Comparison of ENCODE assay signal across 11 cellular contexts in the genomic region with DNA sequence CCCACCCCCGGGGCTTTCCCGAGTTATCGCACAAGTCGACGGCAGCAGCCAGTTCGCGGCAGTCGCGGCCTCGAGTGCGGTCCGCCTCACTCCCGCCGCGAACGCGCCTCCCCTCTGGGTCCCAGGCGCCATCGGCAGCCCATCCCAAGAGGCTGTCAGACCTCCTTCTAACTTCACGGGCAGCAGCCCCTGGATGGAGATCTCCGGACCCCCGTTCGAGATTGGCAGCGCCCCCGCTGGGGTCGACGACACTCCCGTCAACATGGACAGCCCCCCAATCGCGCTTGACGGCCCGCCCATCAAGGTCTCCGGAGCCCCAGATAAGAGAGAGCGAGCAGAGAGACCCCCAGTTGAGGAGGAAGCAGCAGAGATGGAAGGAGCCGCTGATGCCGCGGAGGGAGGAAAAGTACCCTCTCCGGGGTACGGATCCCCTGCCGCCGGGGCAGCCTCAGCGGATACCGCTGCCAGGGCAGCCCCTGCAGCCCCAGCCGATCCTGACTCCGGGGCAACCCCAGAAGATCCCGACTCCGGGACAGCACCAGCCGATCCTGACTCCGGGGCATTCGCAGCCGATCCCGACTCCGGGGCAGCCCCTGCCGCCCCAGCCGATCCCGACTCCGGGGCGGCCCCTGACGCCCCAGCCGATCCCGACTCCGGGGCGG. TPM values are rescaled to one million over a fixed set of nuclear protein-coding genes. Genes with fewer than 3 reads are reported as not detected.
DNase-seq lines count a peak whose midpoint lies in the region; ATAC-seq lines count a peak whose summit lies in the region.
"Had no signal": no experiment of that assay in that cellular context is flagged by ENCODE, and none has a peak within 500 bp of the region (broad histone marks: within the 10 kb centered on the region; RNA-seq: fewer than 3 reads in every experiment).

No MANE protein-coding gene starts in this region.

- ATAC-seq in stimulated activated naive B cell treated with anti-CD40 and anti-IgM and Interleukin-4, amounts not matched to agents 10 μg/mL and 1 μg/mL and 100 μg/mL, for 72 hours (replicated peaks): no peak

- CTCF ChIA-PET in activated naive CD4-positive, alpha-beta T cell treated with anti-CD3 and anti-CD28 coated beads for 36 hours (lab: Charles Lee): interaction anchor here (1.9 kb wide), 2 partner anchors 30 to 373 kb away, joined by 5 to 6 read pairs; no protein-coding TSS in a partner anchor

- intact Hi-C loops in activated naive CD4-positive, alpha-beta T cell treated with anti-CD3 and anti-CD28 coated beads for 36 hours (cut with micrococcal nuclease): loop anchor here (5.0 kb wide), 2 partner anchors 372 to 617 kb away; no protein-coding TSS in a partner anchor
- intact Hi-C loops in activated T-helper 1 cell treated with anti-CD3 and anti-CD28 coated beads, Interleukin-12 subunit alpha, Interleukin-12 subunit beta, Interleukin-2, Interleukin-4 antibody, amounts not matched to agents 30 ng/mL and 10 ng/mL and 1 ng/mL, durations not matched to agents 14 hours and 24 hours and 36 hours (cut with micrococcal nuclease): no loop called here

- H3K4me1 Mint-ChIP-seq in activated naive CD4-positive, alpha-beta T cell treated with anti-CD3 and anti-CD28 coated beads for 36 hours (ENCODE audit: low read depth): peaks cover 15% of the 10 kb centered on the region
- peaks cover 19% of the 10 kb centered on the region for H3K4me1 Mint-ChIP-seq in activated T-helper 1 cell treated with anti-CD3 and anti-CD28 coated beads, Interleukin-12 subunit alpha, Interleukin-12 subunit beta, Interleukin-2, Interleukin-4 antibody, amounts not matched to agents 30 ng/mL and 10 ng/mL and 1 ng/mL, durations not matched to agents 14 hours and 24 hours and 36 hours (ENCODE audit: low read depth)
- H3K4me1 Mint-ChIP-seq in immature natural killer cell: peaks cover 11 to 16% of the 10 kb centered on the region in 2 donors
- H3K4me1 Mint-ChIP-seq in stimulated activated naive B cell treated with anti-CD40 and anti-IgM and Interleukin-4, amounts not matched to agents 10 μg/mL and 1 μg/mL and 100 μg/mL, for 72 hours: peaks cover 21 to 44% of the 10 kb centered on the region in 2 donors

- no peak for DNase-seq in activated naive CD4-positive, alpha-beta T cell treated with anti-CD3 and anti-CD28 coated beads for 36 hours
- no peak for DNase-seq in activated naive CD4-positive, alpha-beta T cell (lab: John Stamatoyannopoulos, UW)
- DNase-seq in activated T-helper 1 cell treated with anti-CD3 and anti-CD28 coated beads, Interleukin-12 subunit alpha, Interleukin-12 subunit beta, Interleukin-2, Interleukin-4 antibody, amounts not matched to agents 30 ng/mL and 10 ng/mL and 1 ng/mL, durations not matched to agents 14 hours and 24 hours and 36 hours (ENCODE audit: low spot score): no peak
- no peak for DNase-seq in immature natural killer cell
- no peak for DNase-seq in stimulated activated naive B cell treated with anti-CD40 and anti-IgM and Interleukin-4, amounts not matched to agents 10 μg/mL and 1 μg/mL and 100 μg/mL, for 72 hours
- DNase-seq in SHP77 (lab: John Stamatoyannopoulos, UW): no peak
- no peak for DNase-seq in NCI-H1048 (lab: John Stamatoyannopoulos, UW)
- DNase-seq in islet precursor cell: no peak
- DNase-seq: activated gamma-delta T cell, KBM-7, NCI-H2107 had no signal

- no peak overlapping the region for H3K27ac Mint-ChIP-seq in activated naive CD4-positive, alpha-beta T cell treated with anti-CD3 and anti-CD28 coated beads for 36 hours
- H3K27ac Mint-ChIP-seq in activated T-helper 1 cell treated with anti-CD3 and anti-CD28 coated beads, Interleukin-12 subunit alpha, Interleukin-12 subunit beta, Interleukin-2, Interleukin-4 antibody, amounts not matched to agents 30 ng/mL and 10 ng/mL and 1 ng/mL, durations not matched to agents 14 hours and 24 hours and 36 hours: no peak overlapping the region
- H3K27ac Mint-ChIP-seq in immature natural killer cell: no peak overlapping the region
- no peak overlapping the region for H3K27ac Mint-ChIP-seq in stimulated activated naive B cell treated with anti-CD40 and anti-IgM and Interleukin-4, amounts not matched to agents 10 μg/mL and 1 μg/mL and 100 μg/mL, for 72 hours

- H3K36me3 Mint-ChIP-seq in activated naive CD4-positive, alpha-beta T cell treated with anti-CD3 and anti-CD28 coated beads for 36 hours (ENCODE audit: low read depth): no peaks in the 10 kb centered on the region
- H3K36me3 Mint-ChIP-seq in activated T-helper 1 cell treated with anti-CD3 and anti-CD28 coated beads, Interleukin-12 subunit alpha, Interleukin-12 subunit beta, Interleukin-2, Interleukin-4 antibody, amounts not matched to agents 30 ng/mL and 10 ng/mL and 1 ng/mL, durations not matched to agents 14 hours and 24 hours and 36 hours (ENCODE audit: low read depth): no peaks in the 10 kb centered on the region
- H3K36me3 Mint-ChIP-seq in immature natural killer cell: no peaks in the 10 kb centered on the region
- peaks cover 5% of the 10 kb centered on the region in 2 donors for H3K36me3 Mint-ChIP-seq in stimulated activated naive B cell treated with anti-CD40 and anti-IgM and Interleukin-4, amounts not matched to agents 10 μg/mL and 1 μg/mL and 100 μg/mL, for 72 hours

- H3K27me3 Mint-ChIP-seq in activated naive CD4-positive, alpha-beta T cell treated with anti-CD3 and anti-CD28 coated beads for 36 hours (ENCODE audit: low read depth): peaks cover 27% of the 10 kb centered on the region
- peaks cover 54% of the 10 kb centered on the region for H3K27me3 Mint-ChIP-seq in activated T-helper 1 cell treated with anti-CD3 and anti-CD28 coated beads, Interleukin-12 subunit alpha, Interleukin-12 subunit beta, Interleukin-2, Interleukin-4 antibody, amounts not matched to agents 30 ng/mL and 10 ng/mL and 1 ng/mL, durations not matched to agents 14 hours and 24 hours and 36 hours (ENCODE audit: insufficient read depth)
- H3K27me3 Mint-ChIP-seq in immature natural killer cell (ENCODE audit: low read depth in 3 of 3): peaks cover 14 to 21% (median 14%) of the 10 kb centered on the region in 3 donors
- peaks cover 51 to 77% of the 10 kb centered on the region in 2 donors for H3K27me3 Mint-ChIP-seq in stimulated activated naive B cell treated with anti-CD40 and anti-IgM and Interleukin-4, amounts not matched to agents 10 μg/mL and 1 μg/mL and 100 μg/mL, for 72 hours

- H3K9me3 Mint-ChIP-seq in activated naive CD4-positive, alpha-beta T cell treated with anti-CD3 and anti-CD28 coated beads for 36 hours: no peaks in the 10 kb centered on the region
- H3K9me3 Mint-ChIP-seq in activated T-helper 1 cell treated with anti-CD3 and anti-CD28 coated beads, Interleukin-12 subunit alpha, Interleukin-12 subunit beta, Interleukin-2, Interleukin-4 antibody, amounts not matched to agents 30 ng/mL and 10 ng/mL and 1 ng/mL, durations not matched to agents 14 hours and 24 hours and 36 hours: no peaks in the 10 kb centered on the region
- no peaks in the 10 kb centered on the region for H3K9me3 Mint-ChIP-seq in immature natural killer cell
- H3K9me3 Mint-ChIP-seq in stimulated activated naive B cell treated with anti-CD40 and anti-IgM and Interleukin-4, amounts not matched to agents 10 μg/mL and 1 μg/mL and 100 μg/mL, for 72 hours: peaks cover 0 to 7% of the 10 kb centered on the region in 2 donors

- peak overlapping the region; percentile 60 for H3K4me3 Mint-ChIP-seq in activated naive CD4-positive, alpha-beta T cell treated with anti-CD3 and anti-CD28 coated beads for 36 hours
- H3K4me3 Mint-ChIP-seq in activated T-helper 1 cell treated with anti-CD3 and anti-CD28 coated beads, Interleukin-12 subunit alpha, Interleukin-12 subunit beta, Interleukin-2, Interleukin-4 antibody, amounts not matched to agents 30 ng/mL and 10 ng/mL and 1 ng/mL, durations not matched to agents 14 hours and 24 hours and 36 hours: peak overlapping the region; percentile 51
- peak overlapping the region in 3 of 5 donors; percentile 33 to 43 (median 42) for H3K4me3 Mint-ChIP-seq in immature natural killer cell
- peak overlapping the region; percentile 70 to 79 for H3K4me3 Mint-ChIP-seq in stimulated activated naive B cell treated with anti-CD40 and anti-IgM and Interleukin-4, amounts not matched to agents 10 μg/mL and 1 μg/mL and 100 μg/mL, for 72 hours

RNA-seq across cellular contexts. Expression of gene GNAS, which starts 1.6 kb away (rescaled TPM):
- total RNA-seq in activated naive CD4-positive, alpha-beta T cell treated with anti-CD3 and anti-CD28 coated beads for 36 hours: 100 to 1,000 TPM; 770 to 802 TPM
- total RNA-seq in activated T-helper 1 cell treated with anti-CD3 and anti-CD28 coated beads, Interleukin-12 subunit alpha, Interleukin-12 subunit beta, Interleukin-2, Interleukin-4 antibody, amounts not matched to agents 30 ng/mL and 10 ng/mL and 1 ng/mL, durations not matched to agents 14 hours and 24 hours and 36 hours: 498 and 505 TPM in 2 replicates
- 100 to 1,000 TPM in 2 of 3 donors, 10 to 100 TPM in 1; 70.1 to 127 (median 107) TPM for polyA plus RNA-seq in immature natural killer cell

RNA-seq across cellular contexts. Expression of gene GNAS-AS1, which starts 3.4 kb away (rescaled TPM):
- total RNA-seq in activated naive CD4-positive, alpha-beta T cell treated with anti-CD3 and anti-CD28 coated beads for 36 hours: 1 to 10 TPM; 1.6 to 1.9 TPM
- 1.4 and 1.7 TPM in 2 replicates for total RNA-seq in activated T-helper 1 cell treated with anti-CD3 and anti-CD28 coated beads, Interleukin-12 subunit alpha, Interleukin-12 subunit beta, Interleukin-2, Interleukin-4 antibody, amounts not matched to agents 30 ng/mL and 10 ng/mL and 1 ng/mL, durations not matched to agents 14 hours and 24 hours and 36 hours
- not detected for polyA plus RNA-seq in immature natural killer cell
